In genomic region chr15:41778503-41778902, GRCh38 we compare ENCODE assay signal across 15 cellular contexts. TPM values are rescaled to one million over a fixed set of nuclear protein-coding genes. Genes with fewer than 3 reads are reported as not detected.
A peak's percentile ranks its signal among the peaks of the same experiment; 100 is the strongest.
DNase-seq lines count a peak whose midpoint lies in the region; ATAC-seq, FAIRE-seq and TF ChIP-seq lines count a peak whose summit lies in the region.
"Had no signal": no experiment of that assay in that cellular context is flagged by ENCODE, and none has a peak within 500 bp of the region (broad histone marks: within the 10 kb centered on the region; RNA-seq: fewer than 3 reads in every experiment).

No MANE protein-coding gene starts in this region.

- no peak overlapping the region for H3K9ac ChIP-seq in GM23248
- H3K9ac ChIP-seq in neural progenitor cell: no peak overlapping the region

- H2AFZ ChIP-seq in GM23248 (no peak overlapping the region), neural progenitor cell (replicated peaks) (no peak overlapping the region)

- H3K36me3 ChIP-seq in GM23248 (ENCODE audit: low read depth) (no peaks in the 10 kb centered on the region), Panc1 (ENCODE audit: control insufficient read depth, insufficient read depth, low read length) (no peaks in the 10 kb centered on the region), neural progenitor cell (no peaks in the 10 kb centered on the region)

- H3K4me2 ChIP-seq in GM23248 (ENCODE audit: unreplicated experiment): peak overlapping the region; percentile 31
- peak overlapping the region; percentile 15 for H3K4me2 ChIP-seq in neural progenitor cell

- H3K9me3 Mint-ChIP-seq in neural progenitor cell: no peaks in the 10 kb centered on the region
- H3K9me3 Mint-ChIP-seq: CD4-positive, CD25-positive, alpha-beta regulatory T cell had no signal

- H3K27ac ChIP-seq in GM23248: no peak overlapping the region
- peak overlapping the region; percentile 18; the same call in 1 of the 2 replicates for H3K27ac ChIP-seq in Panc1 (ENCODE audit: low read length)
- H3K27ac ChIP-seq in epithelial cell of prostate: peak overlapping the region; percentile 95
- H3K27ac ChIP-seq in neural progenitor cell: no peak overlapping the region

- H3K36me3 Mint-ChIP-seq in neural progenitor cell: peaks cover 3% of the 10 kb centered on the region

- H3K27me3 Mint-ChIP-seq in neural progenitor cell (ENCODE audit: insufficient read depth, low read depth): no peaks in the 10 kb centered on the region

- H4K20me1 ChIP-seq in GM23248 (ENCODE audit: insufficient read depth) (no peaks in the 10 kb centered on the region), neural progenitor cell (ENCODE audit: low read depth) (peaks cover 5% of the 10 kb centered on the region)

- no peak for FAIRE-seq in HTR-8/SVneo (lab: Jason Lieb, UNC)
- FAIRE-seq: kidney had no signal

- intact Hi-C loops in Panc1 (cut with micrococcal nuclease; ENCODE audit: unreplicated experiment) (no loop called here), left colon (cut with DNase I, micrococcal nuclease) (no loop called here)

- TF ChIP-seq CTCF in Panc1 (IDR thresholded peaks at IDR 0.05) (no peak), neural progenitor cell (IDR thresholded peaks at IDR 0.05) (no peak)

- CTCF ChIA-PET in Panc1 (lab: Charles Lee): no interaction called here

- H3K9me3 ChIP-seq in GM23248 (ENCODE audit: low read depth): no peaks in the 10 kb centered on the region
- H3K9me3 ChIP-seq in Panc1 (ENCODE audit: control insufficient read depth, insufficient read depth, low read depth, low read length): no peaks in the 10 kb centered on the region
- no peaks in the 10 kb centered on the region for H3K9me3 ChIP-seq in neural progenitor cell (ENCODE audit: low read depth)

- H3K79me2 ChIP-seq in GM23248 (ENCODE audit: insufficient read depth): peaks cover 88% of the 10 kb centered on the region
- H3K79me2 ChIP-seq in neural progenitor cell (ENCODE audit: low read depth): peaks cover 18% of the 10 kb centered on the region

- in situ Hi-C loops in GM23248 (cut with MboI): no loop called here
- in situ Hi-C loops in Panc1 (cut with HindIII; ENCODE audit: low pct_unique_long_range_greater_than_20kb, low sequenced_read_pairs): no loop called here

- H3K4me1 ChIP-seq in GM23248 (ENCODE audit: insufficient read depth) (peaks cover 54% of the 10 kb centered on the region), Panc1 (ENCODE audit: control insufficient read depth, insufficient read depth, low read length) (peaks cover 43% of the 10 kb centered on the region), neural progenitor cell (peaks cover 51% of the 10 kb centered on the region)

- no peak for DNase-seq in GM23248
- DNase-seq in Panc1 (ENCODE audit: low read depth, low spot score): no peak
- no peak for DNase-seq in epithelial cell of prostate (ENCODE audit: low read depth, low spot score)
- no peak for DNase-seq in neural progenitor cell (ENCODE audit: low spot score)
- DNase-seq in HTR-8/SVneo (ENCODE audit: insufficient read length, low spot score): no peak
- DNase-seq in left colon: no peak
- DNase-seq: activated naive CD4-positive, alpha-beta T cell; DND-41; glutamatergic neuron; kidney; NCI-H82; posterior cingulate gyrus; SHP77 had no signal

- H3K4me1 Mint-ChIP-seq in neural progenitor cell: peaks cover 55% of the 10 kb centered on the region

- H3K4me3 Mint-ChIP-seq in neural progenitor cell: no peak overlapping the region

- peaks cover 63% of the 10 kb centered on the region for H3F3A ChIP-seq in GM23248 (ENCODE audit: insufficient read depth)
- H3F3A ChIP-seq in neural progenitor cell (ENCODE audit: low read depth): peaks cover 30% of the 10 kb centered on the region

- TSS peak; percentile 23 for BruUV-seq in Panc1 (replicated peaks; lab: Mats Ljungman, UMichigan)

- H3K4me3 ChIP-seq in GM23248 (no peak overlapping the region), Panc1 (ENCODE audit: low read depth in 2 of 2, low read length in 2 of 2) (no peak overlapping the region), neural progenitor cell (no peak overlapping the region)

- no peaks in the 10 kb centered on the region for H3K9me2 ChIP-seq in GM23248 (ENCODE audit: insufficient read depth)

- ATAC-seq in Panc1 (no peak), HG02870 (IDR thresholded peaks at IDR 0.05; ENCODE audit: unreplicated experiment) (no peak), left colon (no peak)

- H3K27me3 ChIP-seq in GM23248 (replicated peaks; ENCODE audit: insufficient read depth) (no peaks in the 10 kb centered on the region), Panc1 (ENCODE audit: control insufficient read depth, insufficient read depth, low read length) (no peaks in the 10 kb centered on the region), neural progenitor cell (no peaks in the 10 kb centered on the region)

- POLR2A ChIA-PET in Panc1 (lab: Charles Lee): interaction anchor here (0.6 kb wide), 1 partner anchor 19 kb away, joined by 10 read pairs; no protein-coding TSS in a partner anchor

- H3K27ac Mint-ChIP-seq in neural progenitor cell: peak overlapping the region; percentile 68

RNA-seq across cellular contexts. Expression of gene MAPKBP1, which starts 4.2 kb away (rescaled TPM):
- 8.5 and 12.3 TPM in 2 replicates for total RNA-seq in GM23248 (2014; rRNA removed; shearing (Covaris generic))
- 4.4 and 5.2 TPM in 2 replicates for polyA plus RNA-seq in GM23248 (2016; fragmentation: Nextera tagmentation; extraction: Ambion mirVana)
- total RNA-seq in Panc1 (2021; ENCODE audit: unreplicated experiment): 38.4 TPM
- polyA plus RNA-seq in Panc1 (2012; ENCODE audit: insufficient read length): 21.9 TPM
- total RNA-seq in neural progenitor cell (ENCODE audit: low replicate concordance): 10.1 and 18.4 TPM in 2 replicates
- 10 to 100 TPM; 12.2 to 15.2 TPM for total RNA-seq in left colon

RNA-seq across cellular contexts. Expression of gene JMJD7, which starts 49.4 kb away (rescaled TPM):
- 1.3 and 11.7 TPM in 2 replicates for total RNA-seq in GM23248 (2014; rRNA removed; shearing (Covaris generic))
- polyA plus RNA-seq in GM23248 (2016; fragmentation: Nextera tagmentation; extraction: Ambion mirVana): 3.5 and 5.3 TPM in 2 replicates
- total RNA-seq in Panc1 (2021; ENCODE audit: unreplicated experiment): 13.2 TPM
- polyA plus RNA-seq in Panc1 (2012; ENCODE audit: insufficient read length): 7.0 TPM
- 13.4 and 18.3 TPM in 2 replicates for total RNA-seq in neural progenitor cell (ENCODE audit: low replicate concordance)
- 10 to 100 TPM in 1 of 2 donors, 1 to 10 TPM in 1; 8.4 to 10.9 TPM for total RNA-seq in left colon

Comparison
In these comparisons a context has a peak if more than half of its experiments do, and no peak if none do; other contexts are left out.
1. H3K27ac ChIP-seq: peak in Panc1 (single experiment) and epithelial cell of prostate (single experiment); none in GM23248 (single experiment) and neural progenitor cell (single experiment).